26 cellular contexts compared by ENCODE assay signal in genomic region chr19:13436352-13436751, GRCh38.
DNase-seq lines count a peak whose midpoint lies in the region; ATAC-seq, FAIRE-seq and TF ChIP-seq lines count a peak whose summit lies in the region.
"Had no signal": no experiment of that assay in that cellular context is flagged by ENCODE, and none has a peak within 500 bp of the region (broad histone marks: within the 10 kb centered on the region; RNA-seq: fewer than 3 reads in every experiment).

No MANE protein-coding gene starts in this region.

- POLR2A ChIA-PET in HepG2 (lab: Yijun Ruan, JAX) (no interaction called here), GM12878 (lab: Charles Lee) (no interaction called here)

- FAIRE-seq in HepG2 (lab: Jason Lieb, UNC) = no peak
- no peak for FAIRE-seq in GM12878 (lab: Jason Lieb, UNC)
- FAIRE-seq: A549, D721Med, GM12891, GM19239 had no signal

- TF ChIP-seq POLR2A in HepG2 (IDR thresholded peaks at IDR 0.05; ENCODE audit: insufficient read depth in 1 of 2, low read depth in 2 of 2, low read length in 2 of 2) (no peak), right lobe of liver (IDR thresholded peaks at IDR 0.05) (no peak), GM12878 (IDR thresholded peaks at IDR 0.05; ENCODE audit: low read depth, low read length) (no peak)

- in situ Hi-C loops in HepG2 (cut with HindIII; ENCODE audit: extremely low pct_ligation_motif_present, low pct_unique_long_range_greater_than_20kb) (no loop called here), GM12878 (cut with MboI) (no loop called here)

- no peak overlapping the region for H2AFZ ChIP-seq in HepG2 (ENCODE audit: low read length)
- H2AFZ ChIP-seq in GM12878 (ENCODE audit: control insufficient read depth, low read depth, low read length) = no peak overlapping the region

- no peak overlapping the region for H3K27ac ChIP-seq in HepG2 (ENCODE audit: extremely low read length, insufficient read depth, low read length)
- H3K27ac ChIP-seq in right lobe of liver = no peak overlapping the region
- no peak overlapping the region for H3K27ac ChIP-seq in GM12878 (ENCODE audit: control insufficient read depth, insufficient read depth)
- peak overlapping the region; percentile 36 for H3K27ac ChIP-seq in ectodermal cell (ENCODE audit: insufficient read depth, low read depth, low read length, poor library complexity, severe bottlenecking)
- H3K27ac ChIP-seq: 22Rv1; A549; BLaER1 treated with 17β-estradiol and CSF1 and Interleukin-3, amounts not matched to agents 10 nM and 100 nM; C4-2B had no signal

- H3K27me3 Mint-ChIP-seq in natural killer cell treated with Interleukin-12 subunit alpha and Interleukin-12 subunit beta and Interleukin-15 and Interleukin-18, amount 100 ng/mL, for 72 hours = peaks cover 0 to 7% of the 10 kb centered on the region in 2 donors

- H3K9me3 ChIP-seq in HepG2 (ENCODE audit: low read length) = no peaks in the 10 kb centered on the region
- no peaks in the 10 kb centered on the region for H3K9me3 ChIP-seq in right lobe of liver
- H3K9me3 ChIP-seq in GM12878 (replicated peaks; ENCODE audit: control insufficient read depth, insufficient read depth, low read length) = no peaks in the 10 kb centered on the region
- no peaks in the 10 kb centered on the region for H3K9me3 ChIP-seq in ectodermal cell (ENCODE audit: control insufficient read depth, low read length)
- H3K9me3 ChIP-seq: A549; BLaER1 treated with 17β-estradiol and CSF1 and Interleukin-3, amounts not matched to agents 10 nM and 100 nM; Caco-2 had no signal

- BruUV-seq in HepG2 (replicated peaks; lab: Mats Ljungman, UMichigan) (no TSS peak), GM12878 (replicated peaks; lab: Mats Ljungman, UMichigan) (no TSS peak)

- intact Hi-C loops in HepG2 (cut with micrococcal nuclease; ENCODE audit: unreplicated experiment) (no loop called here), right lobe of liver (cut with DNase I) (loop anchor here in 1 of 2 donors (10.0 kb wide), 1 partner anchor 152 kb away; no protein-coding TSS in a partner anchor), GM12878 (cut with micrococcal nuclease; ENCODE audit: unreplicated experiment) (no loop called here)

- no peak for TF ChIP-seq RAD21 in HepG2 (CRISPR knock-in tag; IDR thresholded peaks at IDR 0.05)
- no peak for TF ChIP-seq RAD21 in GM12878 (IDR thresholded peaks at IDR 0.05; ENCODE audit: insufficient read depth, low read depth, low read length)

- H3K4me3 ChIP-seq in HepG2 (replicated peaks in 1 of 3; ENCODE audit: insufficient read depth in 1 of 3, low read depth in 2 of 3, low read length in 3 of 3) = no peak overlapping the region
- no peak overlapping the region for H3K4me3 ChIP-seq in right lobe of liver
- H3K4me3 ChIP-seq in GM12878 = no peak overlapping the region
- no peak overlapping the region for H3K4me3 ChIP-seq in ectodermal cell (ENCODE audit: insufficient read depth, low read depth, low read length)
- H3K4me3 ChIP-seq: A549; BLaER1 treated with 17β-estradiol and CSF1 and Interleukin-3, amounts not matched to agents 10 nM and 100 nM had no signal

- no peak for DNase-seq in HepG2 (ENCODE audit: low spot score)
- DNase-seq in right lobe of liver = no peak
- DNase-seq in GM12878 (ENCODE audit: low read depth, low spot score) = no peak
- DNase-seq in natural killer cell treated with Interleukin-12 subunit alpha and Interleukin-12 subunit beta and Interleukin-15 and Interleukin-18, amount 100 ng/mL, for 72 hours (ENCODE audit: low spot score) = no peak
- DNase-seq in DMS 273 (lab: John Stamatoyannopoulos, UW; ENCODE audit: unreplicated experiment) = no peak
- DNase-seq: AML-193; Caco-2; Calu3; CD4-positive, alpha-beta T cell; CD8-positive, alpha-beta T cell; DMS 273 treated with DMSO at 0.1 percent for 48 hours; DMS153; DMS53; DMS79; DND-41; EL; GDM1 had no signal

- TF ChIP-seq EP300 in HepG2 (IDR thresholded peaks at IDR 0.05; ENCODE audit: low read depth in 2 of 2, low read length in 2 of 2) (no peak), HepG2 (CRISPR knock-in tag; IDR thresholded peaks at IDR 0.05; ENCODE audit: borderline replicate concordance) (no peak), GM12878 (IDR thresholded peaks at IDR 0.05; ENCODE audit: borderline replicate concordance in 1 of 2, control insufficient read depth in 1 of 2, low read depth in 2 of 2, low read length in 2 of 2) (no peak)

- no peaks in the 10 kb centered on the region for H3K9me3 Mint-ChIP-seq in natural killer cell treated with Interleukin-12 subunit alpha and Interleukin-12 subunit beta and Interleukin-15 and Interleukin-18, amount 100 ng/mL, for 72 hours
- H3K9me3 Mint-ChIP-seq: CD8-positive, alpha-beta T cell had no signal

- no peaks in the 10 kb centered on the region for H3K36me3 Mint-ChIP-seq in natural killer cell treated with Interleukin-12 subunit alpha and Interleukin-12 subunit beta and Interleukin-15 and Interleukin-18, amount 100 ng/mL, for 72 hours
- H3K36me3 Mint-ChIP-seq: CD8-positive, alpha-beta T cell had no signal

- no peak overlapping the region for H3K4me3 Mint-ChIP-seq in natural killer cell treated with Interleukin-12 subunit alpha and Interleukin-12 subunit beta and Interleukin-15 and Interleukin-18, amount 100 ng/mL, for 72 hours
- H3K4me3 Mint-ChIP-seq: B cell; CD4-positive, alpha-beta T cell; CD8-positive, alpha-beta T cell had no signal

- 7% methylated on average over 1 of the region's 1 CpG for WGBS in HepG2 (ENCODE audit: low lambda C conversion rate)
- WGBS in right lobe of liver (ENCODE audit: insufficient coverage, low coverage, low lambda C conversion rate, missing lambda C conversion rate) = 53% methylated on average over 1 of the region's 1 CpG
- 22% methylated on average over 1 of the region's 1 CpG for WGBS in GM12878 (ENCODE audit: insufficient coverage, insufficient replicate concordance, low lambda C conversion rate, missing lambda C conversion rate)
- WGBS in ectodermal cell, 2 experiments = 79 to 81% methylated on average over 1 of the region's 1 CpG

- H3K9ac ChIP-seq in HepG2 (ENCODE audit: insufficient read depth, low read depth, low read length) = no peak overlapping the region
- no peak overlapping the region for H3K9ac ChIP-seq in GM12878 (ENCODE audit: control insufficient read depth, insufficient read depth, low read length)
- H3K9ac ChIP-seq: BLaER1 treated with 17β-estradiol and CSF1 and Interleukin-3, amounts not matched to agents 10 nM and 100 nM had no signal

- H3K4me1 ChIP-seq in HepG2 (ENCODE audit: insufficient read depth, low read length) (no peaks in the 10 kb centered on the region), right lobe of liver (no peaks in the 10 kb centered on the region), GM12878 (ENCODE audit: control insufficient read depth, insufficient read depth, low read length) (no peaks in the 10 kb centered on the region), ectodermal cell (ENCODE audit: control insufficient read depth, insufficient read depth, low read length) (no peaks in the 10 kb centered on the region)
- H3K4me1 ChIP-seq: A549; BLaER1 treated with 17β-estradiol and CSF1 and Interleukin-3, amounts not matched to agents 10 nM and 100 nM; Caco-2 had no signal

- H3K79me2 ChIP-seq in HepG2 (ENCODE audit: insufficient read depth, low read length) (no peaks in the 10 kb centered on the region), GM12878 (ENCODE audit: control insufficient read depth, insufficient read depth, low read length) (no peaks in the 10 kb centered on the region)

- H3K36me3 ChIP-seq in HepG2 (replicated peaks in 1 of 2; ENCODE audit: control insufficient read depth in 1 of 2, insufficient read depth in 2 of 2, low read length in 2 of 2) (no peaks in the 10 kb centered on the region), right lobe of liver (no peaks in the 10 kb centered on the region), GM12878 (ENCODE audit: control insufficient read depth in 2 of 2, insufficient read depth in 2 of 2, low read length in 1 of 2) (no peaks in the 10 kb centered on the region), ectodermal cell (ENCODE audit: control insufficient read depth, insufficient read depth, low read length) (no peaks in the 10 kb centered on the region)
- H3K36me3 ChIP-seq: BLaER1 treated with 17β-estradiol and CSF1 and Interleukin-3, amounts not matched to agents 10 nM and 100 nM had no signal

- no peaks in the 10 kb centered on the region for H3K27me3 ChIP-seq in HepG2 (ENCODE audit: control insufficient read depth in 1 of 2, insufficient read depth in 2 of 2, low read length in 2 of 2)
- no peaks in the 10 kb centered on the region for H3K27me3 ChIP-seq in right lobe of liver
- no peaks in the 10 kb centered on the region for H3K27me3 ChIP-seq in GM12878 (replicated peaks in 1 of 2; ENCODE audit: control insufficient read depth in 2 of 2, insufficient read depth in 2 of 2, low read length in 1 of 2)
- no peaks in the 10 kb centered on the region for H3K27me3 ChIP-seq in ectodermal cell (ENCODE audit: control insufficient read depth, insufficient read depth, low read length, poor library complexity, severe bottlenecking)
- H3K27me3 ChIP-seq: BLaER1 treated with 17β-estradiol and CSF1 and Interleukin-3, amounts not matched to agents 10 nM and 100 nM had no signal

- ATAC-seq in HepG2 = no peak
- ATAC-seq in right lobe of liver = no peak
- no peak for ATAC-seq in GM12878
- ATAC-seq in natural killer cell treated with Interleukin-12 subunit alpha and Interleukin-12 subunit beta and Interleukin-15 and Interleukin-18, amount 100 ng/mL, for 72 hours = no peak
- ATAC-seq: A549; CD8-positive, alpha-beta T cell had no signal

- SMC1A ChIA-PET in GM12878 (lab: Charles Lee; ENCODE audit: uncharacterized antibody, unreplicated experiment) = interaction anchor here (0.6 kb wide), 1 partner anchor 149 kb away, joined by 3 read pairs; no protein-coding TSS in a partner anchor

- no peak for TF ChIP-seq CTCF in HepG2 (CRISPR knock-in tag; IDR thresholded peaks at IDR 0.05)
- no peak for TF ChIP-seq CTCF in right lobe of liver (IDR thresholded peaks at IDR 0.05)
- TF ChIP-seq CTCF in GM12878 (IDR thresholded peaks at IDR 0.05 in 2 of 3, conservative IDR thresholded peaks at IDR 0.05 in 1 of 3; ENCODE audit: control insufficient read depth in 2 of 3, extremely low read depth in 1 of 3, insufficient read depth in 1 of 3, low read depth in 3 of 3, low read length in 3 of 3) = no peak

- H3K4me1 Mint-ChIP-seq in natural killer cell treated with Interleukin-12 subunit alpha and Interleukin-12 subunit beta and Interleukin-15 and Interleukin-18, amount 100 ng/mL, for 72 hours (ENCODE audit: low read depth in 2 of 2) = no peaks in the 10 kb centered on the region
- H3K4me1 Mint-ChIP-seq: B cell had no signal

- no peak overlapping the region for H3K4me2 ChIP-seq in HepG2 (ENCODE audit: low read depth, low read length)
- no peak overlapping the region for H3K4me2 ChIP-seq in GM12878 (ENCODE audit: control insufficient read depth, insufficient read depth)
- H3K4me2 ChIP-seq: A549; BLaER1 treated with 17β-estradiol and CSF1 and Interleukin-3, amounts not matched to agents 10 nM and 100 nM had no signal

- H4K20me1 ChIP-seq in HepG2 (ENCODE audit: insufficient read depth, low read length) (no peaks in the 10 kb centered on the region), GM12878 (ENCODE audit: control insufficient read depth, insufficient read depth) (no peaks in the 10 kb centered on the region)
- H4K20me1 ChIP-seq: BLaER1 treated with 17β-estradiol and CSF1 and Interleukin-3, amounts not matched to agents 10 nM and 100 nM had no signal

- RAD21 ChIA-PET in GM12878 (lab: Charles Lee; ENCODE audit: unreplicated experiment) = no interaction called here

- H3K27ac Mint-ChIP-seq in natural killer cell treated with Interleukin-12 subunit alpha and Interleukin-12 subunit beta and Interleukin-15 and Interleukin-18, amount 100 ng/mL, for 72 hours = no peak overlapping the region
- H3K27ac Mint-ChIP-seq: B cell; CD4-positive, alpha-beta T cell; CD8-positive, alpha-beta T cell had no signal

- CTCF ChIA-PET in HepG2 (lab: Yijun Ruan, JAX; ENCODE audit: low intra/inter-chr PET ratio, low total read pairs) (no interaction called here), GM12878 (lab: Yijun Ruan, JAX) (no interaction called here)

Comparison
In these comparisons a context has a peak if more than half of its experiments do, and no peak if none do; other contexts are left out.
1. Of the 75 proteins assayed by ChIP-seq in both HepG2 and GM12878: peak only in HepG2: none; only in GM12878: none; in both: ZNF24; in neither: 74.